9 cellular contexts compared by ENCODE assay signal in the genomic region with DNA sequence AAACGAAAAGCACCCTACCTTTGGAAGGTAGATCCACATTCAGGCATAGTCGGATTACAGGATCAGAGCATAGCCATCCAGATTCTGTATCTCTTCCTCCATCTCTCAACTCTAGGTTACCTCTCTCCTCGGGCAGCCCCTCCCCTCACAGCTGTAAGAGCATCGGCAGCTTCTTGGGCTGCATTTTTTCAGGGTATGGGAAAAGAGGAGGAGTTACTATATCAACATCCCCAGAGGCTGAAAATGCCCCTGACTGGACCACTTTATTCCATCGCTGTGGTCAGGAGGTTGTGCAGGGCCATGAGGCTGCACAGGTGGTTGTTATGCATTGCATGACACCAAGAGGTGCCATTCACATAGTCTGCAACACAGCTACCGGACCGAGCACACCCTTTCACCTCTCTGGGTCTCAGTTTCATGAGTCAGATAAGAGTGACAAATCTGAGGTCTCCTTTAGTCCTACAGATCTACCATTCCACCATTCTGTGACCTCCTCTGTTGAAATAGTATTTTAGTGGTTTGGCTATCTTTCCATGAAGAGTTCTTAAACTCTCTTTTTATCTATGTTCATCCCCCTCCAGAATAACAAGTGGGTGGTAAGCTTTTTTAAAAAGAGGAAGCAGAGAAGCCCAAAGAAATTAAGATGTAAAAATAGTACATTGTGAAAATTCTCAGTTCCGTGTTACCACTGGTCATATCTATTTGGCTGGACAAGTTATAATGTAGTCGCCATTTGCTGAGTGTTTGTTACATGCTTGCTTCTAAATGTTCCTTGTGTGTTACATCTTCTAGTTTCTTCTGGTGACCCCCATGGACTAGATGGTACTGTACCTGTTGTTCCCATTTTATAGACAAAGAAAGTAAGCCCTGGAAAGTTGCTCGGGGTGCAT. TPM values are rescaled to one million over a fixed set of nuclear protein-coding genes. Genes with fewer than 3 reads are reported as not detected.
DNase-seq lines count a peak whose midpoint lies in the region; ATAC-seq and TF ChIP-seq lines count a peak whose summit lies in the region.
"Had no signal": no experiment of that assay in that cellular context is flagged by ENCODE, and none has a peak within 500 bp of the region (broad histone marks: within the 10 kb centered on the region; RNA-seq: fewer than 3 reads in every experiment).

No MANE protein-coding gene starts in this region.

- H3K4me3 ChIP-seq in neutrophil (ENCODE audit: low read depth in 1 of 2, low read length in 1 of 2) (no peak overlapping the region), MG63 (no peak overlapping the region)
- H3K4me3 ChIP-seq: HAP-1 had no signal

- ATAC-seq in HG02798 (IDR thresholded peaks at IDR 0.05; ENCODE audit: poor library complexity, unreplicated experiment), result peak; percentile 90

- peak overlapping the region; percentile 38 for H3K27ac ChIP-seq in neutrophil

- no peaks in the 10 kb centered on the region for H3K36me3 ChIP-seq in neutrophil
- H3K36me3 ChIP-seq in MG63, result no peaks in the 10 kb centered on the region
- H3K36me3 ChIP-seq: HAP-1 had no signal

- in situ Hi-C loops in GM18951 (cut with MboI; ENCODE audit: low sequenced_read_pairs, unreplicated experiment), result no loop called here

- H3K9me3 ChIP-seq in neutrophil (no peaks in the 10 kb centered on the region), MG63 (no peaks in the 10 kb centered on the region)

- DNase-seq in NAMALWA (ENCODE audit: low spot score) (peak; percentile 76), MG63 (no peak), A172 (ENCODE audit: low spot score) (no peak), NCI-H2107 (lab: John Stamatoyannopoulos, UW) (no peak), NCI-H1694 (lab: John Stamatoyannopoulos, UW) (no peak)

- peak; percentile 56 for TF ChIP-seq POLR2A in GM18951 (IDR thresholded peaks at IDR 0.05; ENCODE audit: extremely low read depth, insufficient read depth, insufficient read length)

- TF ChIP-seq CTCF in neutrophil (IDR thresholded peaks at IDR 0.05), result no peak

- peaks cover 27% of the 10 kb centered on the region in 2 experiments for H3K4me1 ChIP-seq in neutrophil (ENCODE audit: control insufficient read depth in 1 of 2, insufficient read depth in 1 of 2, low read depth in 1 of 2, low read length in 1 of 2)
- H3K4me1 ChIP-seq: HAP-1 had no signal

- H3K27me3 ChIP-seq in neutrophil (no peaks in the 10 kb centered on the region), MG63 (no peaks in the 10 kb centered on the region)

RNA-seq across cellular contexts. Expression of a gene that starts 56.6 kb away (rescaled TPM):
- total RNA-seq in MG63 (2014; rRNA removed; shearing (Covaris generic); ENCODE audit: low replicate concordance), result 18.6 and 21.1 TPM in 2 replicates
- 9.8 and 10.9 TPM in 2 replicates for total RNA-seq in A172 (2014; rRNA removed; shearing (Covaris generic))
